In genomic region chr15:57109005-57109404, GRCh38 we compare ENCODE assay signal across 25 cellular contexts.
"Had no signal": no experiment of that assay in that cellular context is flagged by ENCODE, and none has a peak within 500 bp of the region (broad histone marks: within the 10 kb centered on the region; RNA-seq: fewer than 3 reads in every experiment).

No MANE protein-coding gene starts in this region.

- H3K4me3 ChIP-seq: colonic mucosa, dorsolateral prefrontal cortex, hepatocyte, left ventricle myocardium inferior, testis, uterus had no signal

- H3K4me3 Mint-ChIP-seq: activated naive CD8-positive, alpha-beta T cell treated with anti-CD3 and anti-CD28 coated beads for 36 hours; activated T-cell treated with anti-CD3 and anti-CD28 coated beads, Interleukin-2, amount 50 U/mL, for 4 hours; effector memory CD8-positive, alpha-beta T cell; immature natural killer cell; naive thymus-derived CD8-positive, alpha-beta T cell; WTC11 had no signal

- H3K27me3 Mint-ChIP-seq: activated naive CD8-positive, alpha-beta T cell treated with anti-CD3 and anti-CD28 coated beads for 36 hours; effector memory CD8-positive, alpha-beta T cell; naive thymus-derived CD8-positive, alpha-beta T cell; progenitor cell of endocrine pancreas had no signal

- H3K9me3 ChIP-seq: colonic mucosa, left ventricle myocardium inferior, testis, uterus had no signal

- H2AFZ ChIP-seq: hepatocyte had no signal

- H3K27me3 ChIP-seq: colonic mucosa, dorsolateral prefrontal cortex, hepatocyte, testis, uterus had no signal

- H3K27ac ChIP-seq: colonic mucosa, hepatocyte, left ventricle myocardium inferior, testis, uterus had no signal

- H3K36me3 ChIP-seq: colonic mucosa, left ventricle myocardium inferior, uterus had no signal

- ATAC-seq: activated T-cell treated with anti-CD3 and anti-CD28 coated beads, Interleukin-2, amount 50 U/mL, for 4 hours; effector memory CD8-positive, alpha-beta T cell; esophagus mucosa; naive thymus-derived CD8-positive, alpha-beta T cell; WTC11 had no signal

- H3K27ac Mint-ChIP-seq: activated naive CD8-positive, alpha-beta T cell treated with anti-CD3 and anti-CD28 coated beads for 36 hours; activated T-helper 2 cell treated with anti-CD3 and anti-CD28 coated beads, Interferon-gamma antibody, Interleukin-2, Interleukin-4, amounts not matched to agents 10 μg/mL and 5 μg/mL and 100 μg/mL, durations not matched to agents 14 hours and 24 hours and 36 hours; effector memory CD8-positive, alpha-beta T cell; immature natural killer cell; WTC11 had no signal

- H3K9me3 Mint-ChIP-seq: activated T-cell treated with anti-CD3 and anti-CD28 coated beads, Interleukin-2, amount 50 U/mL, for 4 hours; activated T-helper 2 cell treated with anti-CD3 and anti-CD28 coated beads, Interferon-gamma antibody, Interleukin-2, Interleukin-4, amounts not matched to agents 10 μg/mL and 5 μg/mL and 100 μg/mL, durations not matched to agents 14 hours and 24 hours and 36 hours; effector memory CD8-positive, alpha-beta T cell; immature natural killer cell had no signal

- H3K4me1 ChIP-seq: colonic mucosa, testis, uterus had no signal

- DNase-seq: activated CD4-positive, alpha-beta T cell treated with anti-CD3 and anti-CD28 coated beads for 4 hours; activated CD4-positive, alpha-beta T cell treated with anti-CD3 and anti-CD28 coated beads, Interleukin-2, amount 50 U/mL, for 48 hours; activated CD8-positive, alpha-beta memory T cell treated with anti-CD3 and anti-CD28 coated beads, Interleukin-2, amount 50 U/mL, for 48 hours; activated naive CD4-positive, alpha-beta T cell treated with Interleukin-2 at 50 U/mL for 16 hours; activated naive CD8-positive, alpha-beta T cell treated with anti-CD3 and anti-CD28 coated beads for 36 hours; activated T-cell treated with anti-CD3 and anti-CD28 coated beads, Interleukin-2, amount 50 U/mL, for 4 hours; colonic mucosa; dorsolateral prefrontal cortex; effector memory CD8-positive, alpha-beta T cell; foreskin melanocyte; glutamatergic neuron; immature natural killer cell; left ventricle myocardium inferior; naive thymus-derived CD8-positive, alpha-beta T cell; stimulated activated CD4-positive, alpha-beta T cell treated with anti-CD3 and anti-CD28 coated beads, Interleukin-2, amount 100 ng/mL, for 48 hours; stimulated activated CD8-positive, alpha-beta memory T cell treated with anti-CD3 and anti-CD28 coated beads, Interleukin-4, amount 100 ng/mL, for 48 hours; stimulated activated naive CD4-positive, alpha-beta T cell; testis; trophoblast cell; uterus had no signal

- H3K4me2 ChIP-seq: hepatocyte had no signal
